In genomic region chr18:5661179-5661578, GRCh38 we compare ENCODE assay signal across 21 cellular contexts.
"Had no signal": no experiment of that assay in that cellular context is flagged by ENCODE, and none has a peak within 500 bp of the region (broad histone marks: within the 10 kb centered on the region; RNA-seq: fewer than 3 reads in every experiment).

No MANE protein-coding gene starts in this region.

- H3K4me1 ChIP-seq: SJSA1 had no signal

- H3K36me3 ChIP-seq: SJSA1 had no signal

- DNase-seq: KBM-7, MV-4-11, NCI-H1092, NCI-H1105 treated with DMSO at 0.1 percent for 48 hours, NCI-H1417 treated with DMSO at 0.1 percent for 48 hours, NCI-H146, NCI-H1694 treated with DMSO at 0.1 percent for 48 hours, NCI-H1930, NCI-H2081, NCI-H2107, NCI-H2171, NCI-H226, NCI-H446, NCI-H510A, NCI-H69, NCI-H774, Right ventricle myocardium superior, RPMI8226, SIG-M5 had no signal

- H3K27me3 ChIP-seq: SJSA1 had no signal

- H3K4me3 ChIP-seq: SJSA1, SK-N-MC had no signal

- H3K27ac ChIP-seq: SJSA1, SK-N-MC had no signal

- H3K9me3 ChIP-seq: SJSA1 had no signal
